Comparison of ENCODE assay signal across 1 cellular context in genomic region chr7:2805213-2806003, GRCh38.
A peak's percentile ranks its signal among the peaks of the same experiment; 100 is the strongest.
TF ChIP-seq lines count a peak whose summit lies in the region.

No MANE protein-coding gene starts in this region.

TF ChIP-seq in K562, 482 proteins besides CTCF, POLR2A, EP300 and RAD21 (continued from another document and continues in another):
- TF ChIP-seq ZNF740 (CRISPR knock-in tag; IDR thresholded peaks at IDR 0.05) (no peak), ZNF740 (tag; IDR thresholded peaks at IDR 0.05) (no peak), SOX6 (IDR thresholded peaks at IDR 0.05) (no peak), PHF20 (IDR thresholded peaks at IDR 0.05; ENCODE audit: partially characterized antibody) (no peak), MAFG (tag; conservative IDR thresholded peaks at IDR 0.05) (no peak), CBFA2T2 (conservative IDR thresholded peaks at IDR 0.05) (peak; percentile 51), TBP (optimal IDR thresholded peaks at IDR 0.05; ENCODE audit: low read depth, low read length) (no peak), TEAD4 (IDR thresholded peaks at IDR 0.05; ENCODE audit: low read length) (peak; percentile 51), TEAD4 (CRISPR knock-in tag; IDR thresholded peaks at IDR 0.05; ENCODE audit: borderline replicate concordance) (no peak), CCAR2 (IDR thresholded peaks at IDR 0.05; ENCODE audit: low read depth, low read length) (no peak), MCM5 (IDR thresholded peaks at IDR 0.05; ENCODE audit: low read depth) (no peak), FOXK2 (conservative IDR thresholded peaks at IDR 0.05 in 1 of 2, IDR thresholded peaks at IDR 0.05 in 1 of 2; ENCODE audit: low read depth in 2 of 2) (no peak), MECOM (CRISPR knock-in tag; IDR thresholded peaks at IDR 0.05) (no peak), UBTF (IDR thresholded peaks at IDR 0.05; ENCODE audit: borderline replicate concordance in 1 of 2, low read depth in 2 of 2, low read length in 2 of 2) (0 out of 4 replicates have a peak, but pooled peaks of 1 of the 2 experiments have one; percentile 3), SETDB1 (IDR thresholded peaks at IDR 0.05; ENCODE audit: low read length) (no peak), ZNF778 (CRISPR knock-in tag; IDR thresholded peaks at IDR 0.05) (no peak), NR3C1 (CRISPR knock-in tag; IDR thresholded peaks at IDR 0.05) (no peak), ZBTB49 (CRISPR knock-in tag; IDR thresholded peaks at IDR 0.05; ENCODE audit: borderline replicate concordance) (no peak), HNRNPLL (IDR thresholded peaks at IDR 0.05; ENCODE audit: low read depth, low read length, poor library complexity, severe bottlenecking) (peak; percentile 24), NCOA4 (IDR thresholded peaks at IDR 0.05; ENCODE audit: partially characterized antibody) (no peak), CHCHD3 (CRISPR knock-in tag; IDR thresholded peaks at IDR 0.05) (no peak), ZNF444 (CRISPR knock-in tag; IDR thresholded peaks at IDR 0.05) (no peak), ZNF212 (CRISPR knock-in tag; IDR thresholded peaks at IDR 0.05) (no peak), NRF1 (conservative IDR thresholded peaks at IDR 0.05 in 1 of 2, IDR thresholded peaks at IDR 0.05 in 1 of 2) (peak; percentile 45; a peak in 3 of 4 replicates), POLR3A (IDR thresholded peaks at IDR 0.05; ENCODE audit: borderline replicate concordance, extremely low read depth, insufficient read depth, insufficient read length) (no peak), BCLAF1 (IDR thresholded peaks at IDR 0.05; ENCODE audit: borderline replicate concordance in 1 of 2, control insufficient read depth in 1 of 2, low read depth in 2 of 2, low read length in 1 of 2) (no peak), ZNF121 (CRISPR knock-in tag; conservative IDR thresholded peaks at IDR 0.05) (no peak), FOXA1 (IDR thresholded peaks at IDR 0.05; ENCODE audit: borderline replicate concordance) (no peak), SMARCA5 (IDR thresholded peaks at IDR 0.05) (no peak), NCOR1 (IDR thresholded peaks at IDR 0.05) (0 out of 2 replicates have a peak, but pooled peaks have one; percentile 14), ATF4 (CRISPR knock-in tag; IDR thresholded peaks at IDR 0.05) (no peak), TBL1XR1 (IDR thresholded peaks at IDR 0.05; ENCODE audit: low read length in 2 of 2) (no peak), E2F1 (CRISPR knock-in tag; IDR thresholded peaks at IDR 0.05) (no peak), RBM17 (IDR thresholded peaks at IDR 0.05; ENCODE audit: borderline replicate concordance, low read depth, low read length) (no peak), L3MBTL2 (IDR thresholded peaks at IDR 0.05) (peak; percentile 53; the same call in 1 of the 2 replicates), E2F6 (IDR thresholded peaks at IDR 0.05; ENCODE audit: borderline replicate concordance in 1 of 2, extremely low read depth in 1 of 2, insufficient read depth in 1 of 2, insufficient read length in 1 of 2, low read depth in 1 of 2, low read length in 1 of 2, poor library complexity in 1 of 2, severe bottlenecking in 1 of 2) (peak in 1 of 2 experiments; percentile 24), ZHX1 (conservative IDR thresholded peaks at IDR 0.05; ENCODE audit: low read length) (no peak), HES1 (IDR thresholded peaks at IDR 0.05; ENCODE audit: low read depth) (no peak), PHF8 (IDR thresholded peaks at IDR 0.05; ENCODE audit: borderline replicate concordance, low read length) (no peak), PHB2 (IDR thresholded peaks at IDR 0.05; ENCODE audit: low read depth) (no peak), ZNF282 (CRISPR knock-in tag; IDR thresholded peaks at IDR 0.05) (no peak), SNAPC5 (CRISPR knock-in tag; IDR thresholded peaks at IDR 0.05) (no peak), ZNF165 (CRISPR knock-in tag; IDR thresholded peaks at IDR 0.05; ENCODE audit: borderline replicate concordance) (no peak), ATF6 (CRISPR knock-in tag; IDR thresholded peaks at IDR 0.05) (no peak), DACH1 (IDR thresholded peaks at IDR 0.05; ENCODE audit: partially characterized antibody) (no peak), ZNF280B (CRISPR knock-in tag; IDR thresholded peaks at IDR 0.05) (no peak), HDGF (IDR thresholded peaks at IDR 0.05) (no peak)
